In the genomic region with DNA sequence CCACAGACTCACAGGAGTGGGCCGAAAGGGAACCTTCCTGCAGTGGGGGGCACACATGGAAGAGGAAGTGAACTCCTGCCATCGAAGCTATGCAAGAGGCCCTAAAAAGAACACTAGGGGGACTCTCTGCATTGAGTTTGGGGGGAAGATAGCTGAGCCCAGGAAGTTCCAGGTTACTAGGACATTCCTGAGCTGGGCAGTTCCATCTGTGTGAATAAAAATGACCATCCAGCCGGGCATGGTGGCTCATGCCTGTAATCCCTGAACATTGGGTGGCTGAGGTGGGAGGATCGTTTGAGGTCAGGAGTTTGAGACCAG, we compare ENCODE assay signal across 1 cellular context.
TF ChIP-seq lines count a peak whose summit lies in the region.

No MANE protein-coding gene starts in this region.

TF ChIP-seq in WTC11, 78 proteins besides CTCF, POLR2A, EP300 and RAD21 (continued from another document):
- TF ChIP-seq, protein P1, sequence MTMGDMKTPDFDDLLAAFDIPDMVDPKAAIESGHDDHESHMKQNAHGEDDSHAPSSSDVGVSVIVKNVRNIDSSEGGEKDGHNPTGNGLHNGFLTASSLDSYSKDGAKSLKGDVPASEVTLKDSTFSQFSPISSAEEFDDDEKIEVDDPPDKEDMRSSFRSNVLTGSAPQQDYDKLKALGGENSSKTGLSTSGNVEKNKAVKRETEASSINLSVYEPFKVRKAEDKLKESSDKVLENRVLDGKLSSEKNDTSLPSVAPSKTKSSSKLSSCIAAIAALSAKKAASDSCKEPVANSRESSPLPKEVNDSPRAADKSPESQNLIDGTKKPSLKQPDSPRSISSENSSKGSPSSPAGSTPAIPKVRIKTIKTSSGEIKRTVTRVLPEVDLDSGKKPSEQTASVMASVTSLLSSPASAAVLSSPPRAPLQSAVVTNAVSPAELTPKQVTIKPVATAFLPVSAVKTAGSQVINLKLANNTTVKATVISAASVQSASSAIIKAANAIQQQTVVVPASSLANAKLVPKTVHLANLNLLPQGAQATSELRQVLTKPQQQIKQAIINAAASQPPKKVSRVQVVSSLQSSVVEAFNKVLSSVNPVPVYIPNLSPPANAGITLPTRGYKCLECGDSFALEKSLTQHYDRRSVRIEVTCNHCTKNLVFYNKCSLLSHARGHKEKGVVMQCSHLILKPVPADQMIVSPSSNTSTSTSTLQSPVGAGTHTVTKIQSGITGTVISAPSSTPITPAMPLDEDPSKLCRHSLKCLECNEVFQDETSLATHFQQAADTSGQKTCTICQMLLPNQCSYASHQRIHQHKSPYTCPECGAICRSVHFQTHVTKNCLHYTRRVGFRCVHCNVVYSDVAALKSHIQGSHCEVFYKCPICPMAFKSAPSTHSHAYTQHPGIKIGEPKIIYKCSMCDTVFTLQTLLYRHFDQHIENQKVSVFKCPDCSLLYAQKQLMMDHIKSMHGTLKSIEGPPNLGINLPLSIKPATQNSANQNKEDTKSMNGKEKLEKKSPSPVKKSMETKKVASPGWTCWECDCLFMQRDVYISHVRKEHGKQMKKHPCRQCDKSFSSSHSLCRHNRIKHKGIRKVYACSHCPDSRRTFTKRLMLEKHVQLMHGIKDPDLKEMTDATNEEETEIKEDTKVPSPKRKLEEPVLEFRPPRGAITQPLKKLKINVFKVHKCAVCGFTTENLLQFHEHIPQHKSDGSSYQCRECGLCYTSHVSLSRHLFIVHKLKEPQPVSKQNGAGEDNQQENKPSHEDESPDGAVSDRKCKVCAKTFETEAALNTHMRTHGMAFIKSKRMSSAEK (CRISPR knock-in tag; IDR thresholded peaks at IDR 0.05; ENCODE audit: borderline replicate concordance), result no peak
- TF ChIP-seq TP53 (CRISPR knock-in tag; IDR thresholded peaks at IDR 0.05) (no peak), GTF2I (CRISPR knock-in tag; conservative IDR thresholded peaks at IDR 0.05) (no peak)
TF ChIP-seq in WTC11: peak in this region for 0.
